In the genomic region with DNA sequence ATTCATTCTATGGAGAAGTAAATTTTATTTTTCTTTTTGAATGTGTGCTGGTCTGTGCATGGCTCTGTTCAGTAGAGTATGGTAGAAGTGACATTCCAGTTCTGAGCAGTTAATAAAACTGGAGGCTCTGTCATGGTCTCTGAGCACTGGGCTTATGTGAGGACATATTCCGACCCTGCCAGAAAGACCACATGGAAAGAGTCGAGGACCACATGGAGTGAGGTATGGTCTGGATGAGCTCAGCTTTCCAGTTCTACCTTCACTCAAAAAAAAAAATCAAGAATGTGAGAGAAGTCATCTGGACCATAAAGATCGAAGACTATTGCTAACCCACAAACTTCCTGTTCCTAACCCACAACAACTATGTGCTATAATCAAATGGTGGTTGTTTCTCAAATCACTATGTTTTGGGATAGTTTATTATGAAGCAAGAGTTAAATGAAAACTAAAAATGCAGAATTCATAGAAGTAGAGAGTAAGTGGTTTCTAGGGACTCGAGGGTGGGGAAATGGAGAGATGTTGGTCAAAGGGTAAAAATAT, we compare ENCODE assay signal across 6 cellular contexts.
"Had no signal": no experiment of that assay in that cellular context is flagged by ENCODE, and none has a peak within 500 bp of the region (broad histone marks: within the 10 kb centered on the region; RNA-seq: fewer than 3 reads in every experiment).

No MANE protein-coding gene starts in this region.

- FAIRE-seq: H1, H54, HTR-8/SVneo had no signal

- DNase-seq: H9, HCEC 1CT had no signal

- H3K4me3 ChIP-seq: GM23338 had no signal

- H2AFZ ChIP-seq: GM23338 had no signal

- H3K4me2 ChIP-seq: GM23338 had no signal

- ATAC-seq: GM23338 had no signal
